In the genomic region with DNA sequence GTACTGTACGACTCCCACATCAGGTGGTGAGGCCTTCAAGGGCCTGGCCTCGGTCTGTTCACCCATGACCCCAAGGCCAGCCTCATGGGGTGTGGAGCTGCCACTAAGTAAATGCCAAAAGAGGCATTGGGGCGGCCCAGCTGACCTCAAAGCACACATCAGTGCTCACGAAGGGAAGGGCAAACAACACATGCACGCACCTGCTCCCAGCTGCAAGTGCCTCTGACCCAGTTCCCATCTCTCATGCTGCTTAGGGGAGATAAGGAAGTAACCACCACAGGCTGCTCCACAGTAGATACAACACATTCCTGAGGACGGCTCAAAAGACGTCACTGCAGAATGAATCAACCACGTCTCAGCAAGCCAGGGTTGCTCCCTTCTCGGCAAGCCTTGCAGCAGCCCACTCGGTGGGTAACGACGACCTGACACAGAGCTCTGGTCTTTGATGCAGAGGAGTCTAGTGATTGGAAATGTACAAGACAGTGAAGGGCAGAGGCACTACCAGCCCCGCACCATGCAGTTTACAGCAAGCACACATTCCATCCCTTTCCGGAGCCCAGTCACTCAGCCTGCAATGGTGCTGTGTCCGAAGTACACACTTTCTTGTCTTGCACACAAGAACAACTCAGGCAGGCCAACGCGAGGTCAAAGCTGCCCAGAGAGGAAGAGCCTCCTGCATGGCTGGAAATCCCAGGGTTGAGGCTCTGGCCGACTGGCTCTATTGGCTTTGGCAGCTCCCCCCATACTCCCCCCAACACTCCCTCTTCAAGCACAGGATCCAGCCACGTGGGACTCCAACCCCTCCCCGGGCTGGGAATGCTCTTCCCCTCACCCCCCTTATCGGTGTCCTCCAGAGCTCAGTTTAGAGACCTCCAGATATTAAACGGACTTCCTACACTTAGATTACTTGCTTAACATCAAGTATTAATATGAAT, we compare ENCODE assay signal across 1 cellular context.
TF ChIP-seq lines count a peak whose summit lies in the region.

No MANE protein-coding gene starts in this region.

TF ChIP-seq in H1, 55 proteins besides CTCF, POLR2A, EP300 and RAD21:
- TF ChIP-seq HDAC6 (IDR thresholded peaks at IDR 0.05; ENCODE audit: low read depth, low read length) = no peak
- no peak for TF ChIP-seq FOSL1 (IDR thresholded peaks at IDR 0.05; ENCODE audit: insufficient read depth, low read depth, low read length)
